Comparison of ENCODE assay signal across 2 cellular contexts in the genomic region with DNA sequence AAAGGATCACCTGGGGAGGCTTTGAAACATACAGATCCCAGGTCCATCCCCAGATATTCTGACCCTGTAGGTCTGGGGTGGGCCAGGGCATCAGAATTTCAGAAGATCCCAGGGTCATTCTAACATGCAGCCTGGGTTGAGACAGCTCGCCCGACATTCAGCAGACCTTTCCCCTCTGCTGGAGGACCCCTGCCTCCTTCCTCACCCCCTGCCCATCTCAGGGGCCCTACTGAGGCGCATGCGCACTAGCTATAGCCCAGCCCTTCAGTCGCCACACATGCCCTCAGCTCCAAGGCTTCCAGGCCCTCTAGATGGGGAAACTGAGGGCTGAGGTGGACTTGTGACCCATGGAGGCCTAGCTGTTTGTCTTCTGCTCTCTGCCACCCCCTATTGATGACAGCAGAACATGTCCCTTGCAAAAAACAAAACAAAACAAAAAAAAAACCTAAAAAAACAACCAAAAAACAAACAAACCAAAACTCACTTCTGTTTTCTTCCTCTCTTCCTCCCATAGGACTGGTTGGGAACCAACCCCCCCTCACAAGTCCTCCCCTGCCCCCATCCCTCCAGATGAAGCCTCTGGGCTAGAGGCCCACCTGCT.
TF ChIP-seq lines count a peak whose summit lies in the region.

No MANE protein-coding gene starts in this region.

TF ChIP-seq in SK-N-SH, 30 proteins besides CTCF, POLR2A, EP300 and RAD21 (continued from another document):
- TF ChIP-seq, protein P1, sequence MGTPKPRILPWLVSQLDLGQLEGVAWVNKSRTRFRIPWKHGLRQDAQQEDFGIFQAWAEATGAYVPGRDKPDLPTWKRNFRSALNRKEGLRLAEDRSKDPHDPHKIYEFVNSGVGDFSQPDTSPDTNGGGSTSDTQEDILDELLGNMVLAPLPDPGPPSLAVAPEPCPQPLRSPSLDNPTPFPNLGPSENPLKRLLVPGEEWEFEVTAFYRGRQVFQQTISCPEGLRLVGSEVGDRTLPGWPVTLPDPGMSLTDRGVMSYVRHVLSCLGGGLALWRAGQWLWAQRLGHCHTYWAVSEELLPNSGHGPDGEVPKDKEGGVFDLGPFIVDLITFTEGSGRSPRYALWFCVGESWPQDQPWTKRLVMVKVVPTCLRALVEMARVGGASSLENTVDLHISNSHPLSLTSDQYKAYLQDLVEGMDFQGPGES (IDR thresholded peaks at IDR 0.05; ENCODE audit: low read depth, low read length) = no peak
- TF ChIP-seq YY1 (IDR thresholded peaks at IDR 0.05; ENCODE audit: low read depth) (no peak), RCOR1 (IDR thresholded peaks at IDR 0.05; ENCODE audit: low read length) (no peak), NRF1 (IDR thresholded peaks at IDR 0.05; ENCODE audit: low read depth, low read length) (no peak), ELF1 (IDR thresholded peaks at IDR 0.05) (no peak), TAF1 (IDR thresholded peaks at IDR 0.05; ENCODE audit: borderline replicate concordance, low read depth, low read length) (no peak), NFIC (IDR thresholded peaks at IDR 0.05; ENCODE audit: borderline replicate concordance) (no peak), MEF2A (IDR thresholded peaks at IDR 0.05; ENCODE audit: borderline replicate concordance, low read depth) (no peak), GATA2 (CRISPR knock-in tag; IDR thresholded peaks at IDR 0.05) (no peak), CHD2 (IDR thresholded peaks at IDR 0.05; ENCODE audit: low read length, partially characterized antibody) (no peak), SMC3 (IDR thresholded peaks at IDR 0.05; ENCODE audit: low read depth, low read length) (no peak), GABPA (IDR thresholded peaks at IDR 0.05; ENCODE audit: low read depth) (no peak), FOXM1 (IDR thresholded peaks at IDR 0.05; ENCODE audit: low read depth) (no peak), MXI1 (IDR thresholded peaks at IDR 0.05; ENCODE audit: low read depth, low read length) (no peak)
- TF ChIP-seq, protein P2, sequence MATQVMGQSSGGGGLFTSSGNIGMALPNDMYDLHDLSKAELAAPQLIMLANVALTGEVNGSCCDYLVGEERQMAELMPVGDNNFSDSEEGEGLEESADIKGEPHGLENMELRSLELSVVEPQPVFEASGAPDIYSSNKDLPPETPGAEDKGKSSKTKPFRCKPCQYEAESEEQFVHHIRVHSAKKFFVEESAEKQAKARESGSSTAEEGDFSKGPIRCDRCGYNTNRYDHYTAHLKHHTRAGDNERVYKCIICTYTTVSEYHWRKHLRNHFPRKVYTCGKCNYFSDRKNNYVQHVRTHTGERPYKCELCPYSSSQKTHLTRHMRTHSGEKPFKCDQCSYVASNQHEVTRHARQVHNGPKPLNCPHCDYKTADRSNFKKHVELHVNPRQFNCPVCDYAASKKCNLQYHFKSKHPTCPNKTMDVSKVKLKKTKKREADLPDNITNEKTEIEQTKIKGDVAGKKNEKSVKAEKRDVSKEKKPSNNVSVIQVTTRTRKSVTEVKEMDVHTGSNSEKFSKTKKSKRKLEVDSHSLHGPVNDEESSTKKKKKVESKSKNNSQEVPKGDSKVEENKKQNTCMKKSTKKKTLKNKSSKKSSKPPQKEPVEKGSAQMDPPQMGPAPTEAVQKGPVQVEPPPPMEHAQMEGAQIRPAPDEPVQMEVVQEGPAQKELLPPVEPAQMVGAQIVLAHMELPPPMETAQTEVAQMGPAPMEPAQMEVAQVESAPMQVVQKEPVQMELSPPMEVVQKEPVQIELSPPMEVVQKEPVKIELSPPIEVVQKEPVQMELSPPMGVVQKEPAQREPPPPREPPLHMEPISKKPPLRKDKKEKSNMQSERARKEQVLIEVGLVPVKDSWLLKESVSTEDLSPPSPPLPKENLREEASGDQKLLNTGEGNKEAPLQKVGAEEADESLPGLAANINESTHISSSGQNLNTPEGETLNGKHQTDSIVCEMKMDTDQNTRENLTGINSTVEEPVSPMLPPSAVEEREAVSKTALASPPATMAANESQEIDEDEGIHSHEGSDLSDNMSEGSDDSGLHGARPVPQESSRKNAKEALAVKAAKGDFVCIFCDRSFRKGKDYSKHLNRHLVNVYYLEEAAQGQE (IDR thresholded peaks at IDR 0.05; ENCODE audit: low read depth, low read length) = no peak
- TF ChIP-seq, protein P3, sequence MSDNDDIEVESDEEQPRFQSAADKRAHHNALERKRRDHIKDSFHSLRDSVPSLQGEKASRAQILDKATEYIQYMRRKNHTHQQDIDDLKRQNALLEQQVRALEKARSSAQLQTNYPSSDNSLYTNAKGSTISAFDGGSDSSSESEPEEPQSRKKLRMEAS (IDR thresholded peaks at IDR 0.05; ENCODE audit: low read depth) = no peak
- TF ChIP-seq, protein P4, sequence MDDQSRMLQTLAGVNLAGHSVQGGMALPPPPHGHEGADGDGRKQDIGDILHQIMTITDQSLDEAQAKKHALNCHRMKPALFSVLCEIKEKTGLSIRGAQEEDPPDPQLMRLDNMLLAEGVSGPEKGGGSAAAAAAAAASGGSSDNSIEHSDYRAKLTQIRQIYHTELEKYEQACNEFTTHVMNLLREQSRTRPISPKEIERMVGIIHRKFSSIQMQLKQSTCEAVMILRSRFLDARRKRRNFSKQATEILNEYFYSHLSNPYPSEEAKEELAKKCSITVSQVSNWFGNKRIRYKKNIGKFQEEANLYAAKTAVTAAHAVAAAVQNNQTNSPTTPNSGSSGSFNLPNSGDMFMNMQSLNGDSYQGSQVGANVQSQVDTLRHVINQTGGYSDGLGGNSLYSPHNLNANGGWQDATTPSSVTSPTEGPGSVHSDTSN (IDR thresholded peaks at IDR 0.05) = no peak

TF ChIP-seq in SK-N-SH treated with all-trans-retinoic acid at 6 μM for 48 hours, 23 proteins besides CTCF, POLR2A, EP300 and RAD21 (continued from another document):
- TF ChIP-seq, protein P5, sequence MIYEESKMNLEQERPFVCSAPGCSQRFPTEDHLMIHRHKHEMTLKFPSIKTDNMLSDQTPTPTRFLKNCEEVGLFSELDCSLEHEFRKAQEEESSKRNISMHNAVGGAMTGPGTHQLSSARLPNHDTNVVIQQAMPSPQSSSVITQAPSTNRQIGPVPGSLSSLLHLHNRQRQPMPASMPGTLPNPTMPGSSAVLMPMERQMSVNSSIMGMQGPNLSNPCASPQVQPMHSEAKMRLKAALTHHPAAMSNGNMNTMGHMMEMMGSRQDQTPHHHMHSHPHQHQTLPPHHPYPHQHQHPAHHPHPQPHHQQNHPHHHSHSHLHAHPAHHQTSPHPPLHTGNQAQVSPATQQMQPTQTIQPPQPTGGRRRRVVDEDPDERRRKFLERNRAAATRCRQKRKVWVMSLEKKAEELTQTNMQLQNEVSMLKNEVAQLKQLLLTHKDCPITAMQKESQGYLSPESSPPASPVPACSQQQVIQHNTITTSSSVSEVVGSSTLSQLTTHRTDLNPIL (CRISPR knock-in tag; IDR thresholded peaks at IDR 0.05; ENCODE audit: low read depth) = no peak
- TF ChIP-seq, protein P6, sequence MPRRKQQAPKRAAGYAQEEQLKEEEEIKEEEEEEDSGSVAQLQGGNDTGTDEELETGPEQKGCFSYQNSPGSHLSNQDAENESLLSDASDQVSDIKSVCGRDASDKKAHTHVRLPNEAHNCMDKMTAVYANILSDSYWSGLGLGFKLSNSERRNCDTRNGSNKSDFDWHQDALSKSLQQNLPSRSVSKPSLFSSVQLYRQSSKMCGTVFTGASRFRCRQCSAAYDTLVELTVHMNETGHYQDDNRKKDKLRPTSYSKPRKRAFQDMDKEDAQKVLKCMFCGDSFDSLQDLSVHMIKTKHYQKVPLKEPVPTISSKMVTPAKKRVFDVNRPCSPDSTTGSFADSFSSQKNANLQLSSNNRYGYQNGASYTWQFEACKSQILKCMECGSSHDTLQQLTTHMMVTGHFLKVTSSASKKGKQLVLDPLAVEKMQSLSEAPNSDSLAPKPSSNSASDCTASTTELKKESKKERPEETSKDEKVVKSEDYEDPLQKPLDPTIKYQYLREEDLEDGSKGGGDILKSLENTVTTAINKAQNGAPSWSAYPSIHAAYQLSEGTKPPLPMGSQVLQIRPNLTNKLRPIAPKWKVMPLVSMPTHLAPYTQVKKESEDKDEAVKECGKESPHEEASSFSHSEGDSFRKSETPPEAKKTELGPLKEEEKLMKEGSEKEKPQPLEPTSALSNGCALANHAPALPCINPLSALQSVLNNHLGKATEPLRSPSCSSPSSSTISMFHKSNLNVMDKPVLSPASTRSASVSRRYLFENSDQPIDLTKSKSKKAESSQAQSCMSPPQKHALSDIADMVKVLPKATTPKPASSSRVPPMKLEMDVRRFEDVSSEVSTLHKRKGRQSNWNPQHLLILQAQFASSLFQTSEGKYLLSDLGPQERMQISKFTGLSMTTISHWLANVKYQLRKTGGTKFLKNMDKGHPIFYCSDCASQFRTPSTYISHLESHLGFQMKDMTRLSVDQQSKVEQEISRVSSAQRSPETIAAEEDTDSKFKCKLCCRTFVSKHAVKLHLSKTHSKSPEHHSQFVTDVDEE (CRISPR knock-in tag; IDR thresholded peaks at IDR 0.05) = no peak
- TF ChIP-seq ZFP3 (CRISPR knock-in tag; IDR thresholded peaks at IDR 0.05) (no peak), ISL1 (CRISPR knock-in tag; IDR thresholded peaks at IDR 0.05) (no peak), ZFP30 (CRISPR knock-in tag; IDR thresholded peaks at IDR 0.05) (no peak), ZNF565 (CRISPR knock-in tag; conservative IDR thresholded peaks at IDR 0.05; ENCODE audit: low read depth) (no peak)
- TF ChIP-seq, protein P7, sequence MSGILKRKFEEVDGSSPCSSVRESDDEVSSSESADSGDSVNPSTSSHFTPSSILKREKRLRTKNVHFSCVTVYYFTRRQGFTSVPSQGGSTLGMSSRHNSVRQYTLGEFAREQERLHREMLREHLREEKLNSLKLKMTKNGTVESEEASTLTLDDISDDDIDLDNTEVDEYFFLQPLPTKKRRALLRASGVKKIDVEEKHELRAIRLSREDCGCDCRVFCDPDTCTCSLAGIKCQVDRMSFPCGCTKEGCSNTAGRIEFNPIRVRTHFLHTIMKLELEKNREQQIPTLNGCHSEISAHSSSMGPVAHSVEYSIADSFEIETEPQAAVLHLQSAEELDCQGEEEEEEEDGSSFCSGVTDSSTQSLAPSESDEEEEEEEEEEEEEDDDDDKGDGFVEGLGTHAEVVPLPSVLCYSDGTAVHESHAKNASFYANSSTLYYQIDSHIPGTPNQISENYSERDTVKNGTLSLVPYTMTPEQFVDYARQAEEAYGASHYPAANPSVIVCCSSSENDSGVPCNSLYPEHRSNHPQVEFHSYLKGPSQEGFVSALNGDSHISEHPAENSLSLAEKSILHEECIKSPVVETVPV (CRISPR knock-in tag; IDR thresholded peaks at IDR 0.05) = no peak
